In genomic region chr11:1717745-1718144, GRCh38 we compare ENCODE assay signal across 23 cellular contexts. TPM values are rescaled to one million over a fixed set of nuclear protein-coding genes. Genes with fewer than 3 reads are reported as not detected.
"Had no signal": no experiment of that assay in that cellular context is flagged by ENCODE, and none has a peak within 500 bp of the region (broad histone marks: within the 10 kb centered on the region; RNA-seq: fewer than 3 reads in every experiment).

No MANE protein-coding gene starts in this region.

- H3K4me1 ChIP-seq: upper lobe of right lung had no signal

- H3K36me3 ChIP-seq: stomach, upper lobe of right lung, WERI-Rb-1 had no signal

- DNase-seq: activated CD4-positive, alpha-beta T cell treated with anti-CD3 and anti-CD28 coated beads for 1 hour; activated CD8-positive, alpha-beta memory T cell treated with anti-CD3 and anti-CD28 coated beads for 24 hours; activated CD8-positive, alpha-beta memory T cell treated with anti-CD3 and anti-CD28 coated beads, Interleukin-2, amount 50 U/mL, for 48 hours; activated gamma-delta T cell treated with Interleukin-2 at 50 U/mL for 16 hours; activated T-cell treated with anti-CD3 and anti-CD28 coated beads, Interleukin-2, amount 50 U/mL, for 48 hours; amniotic stem cell; central memory CD4-positive, alpha-beta T cell; dorsolateral prefrontal cortex; endodermal cell; left cardiac atrium; midbrain; occipital lobe; stimulated activated CD4-positive, alpha-beta T cell treated with anti-CD3 and anti-CD28 coated beads, Interleukin-2, amount 100 ng/mL, for 48 hours; stomach; upper lobe of right lung; WERI-Rb-1 had no signal

- ATAC-seq: upper lobe of right lung had no signal

- H3K9me3 ChIP-seq: stomach, upper lobe of right lung had no signal

- H3K27ac ChIP-seq: dorsolateral prefrontal cortex, SK-N-MC, skin epidermis, stomach, upper lobe of right lung, WERI-Rb-1 had no signal

- H3K4me3 ChIP-seq: dorsolateral prefrontal cortex, lung, SK-N-MC, skin epidermis, stomach, upper lobe of right lung had no signal

RNA-seq across cellular contexts. Expression of gene KRTAP5-6, which starts 20.8 kb away (rescaled TPM):
- total RNA-seq: endodermal cell; epithelial cell of proximal tubule; left cardiac atrium; lung; occipital lobe; stomach; T-helper 2 cell treated with Interferon-gamma antibody and Interleukin-4, amounts not matched to agents 100 ng/mL and 5 ng/mL, for 36 hours; temporal lobe; upper lobe of right lung had no signal
- polyA plus RNA-seq: lung, neural cell, stomach had no signal

RNA-seq across cellular contexts. Expression of gene IFITM10, which starts 32.6 kb away (rescaled TPM):
- total RNA-seq: epithelial cell of proximal tubule had no signal
